In genomic region chr3:122394173-122394572, GRCh38 we compare ENCODE assay signal across 1 cellular context.
TF ChIP-seq lines count a peak whose summit lies in the region.

No MANE protein-coding gene starts in this region.

TF ChIP-seq in IMR-90, 13 proteins besides CTCF, POLR2A, EP300 and RAD21:
- TF ChIP-seq CEBPB (IDR thresholded peaks at IDR 0.05; ENCODE audit: low read depth, low read length) (no peak), CHD1 (IDR thresholded peaks at IDR 0.05; ENCODE audit: low read depth, low read length) (no peak), BHLHE40 (IDR thresholded peaks at IDR 0.05; ENCODE audit: low read depth, low read length) (no peak), FOS (IDR thresholded peaks at IDR 0.05; ENCODE audit: low read depth, low read length) (no peak), SMC3 (IDR thresholded peaks at IDR 0.05; ENCODE audit: low read depth, low read length) (no peak), RFX5 (IDR thresholded peaks at IDR 0.05; ENCODE audit: low read depth, low read length) (no peak)
